ENCODE assay signal across 8 cellular contexts in the genomic region with DNA sequence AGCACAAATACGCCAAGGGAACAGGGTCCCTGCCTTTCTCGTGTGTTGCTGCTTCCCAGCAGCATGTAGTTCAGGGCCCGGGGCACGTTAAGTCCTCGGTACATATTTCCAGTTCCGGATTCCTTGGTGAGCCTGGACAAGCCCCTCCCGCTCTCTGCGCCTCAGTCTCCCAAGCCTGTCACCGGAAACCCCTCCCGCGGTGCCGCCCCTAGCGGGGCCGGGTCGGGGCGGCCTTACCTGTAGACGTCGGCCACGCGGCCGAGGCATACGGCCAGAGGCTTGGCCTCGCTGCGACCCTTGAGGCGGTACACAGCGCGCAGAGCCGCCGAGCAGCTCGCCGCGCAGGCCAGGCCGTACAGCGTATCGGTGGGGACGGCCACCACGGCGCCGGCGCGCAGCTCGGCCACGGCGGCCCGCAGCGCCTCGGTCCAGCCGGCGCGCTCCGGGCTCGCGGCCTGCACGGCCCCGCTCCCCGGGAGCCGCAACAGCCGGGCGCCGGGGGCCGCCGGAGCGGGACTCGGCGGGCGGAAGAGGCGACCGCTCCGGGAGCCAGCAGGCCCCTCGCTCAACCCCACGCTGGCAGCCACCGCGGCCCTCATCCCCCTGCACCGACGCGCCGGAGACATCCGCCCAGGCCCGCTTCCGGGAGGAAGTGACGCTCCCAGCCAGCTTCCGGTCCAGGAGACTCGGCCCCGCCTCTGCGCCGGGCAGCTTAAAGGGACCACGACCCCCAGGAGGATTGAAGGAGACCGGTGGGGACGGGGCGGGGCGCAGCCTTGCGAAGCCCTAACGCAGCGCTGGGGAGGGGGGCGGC. TPM values are rescaled to one million over a fixed set of nuclear protein-coding genes. Genes with fewer than 3 reads are reported as not detected.
DNase-seq lines count a peak whose midpoint lies in the region; ATAC-seq and TF ChIP-seq lines count a peak whose summit lies in the region.

Gene C1orf122, plus strand, starts transcription at position 236 of the 814 bp plus-strand sequence. CDS start 615 bp downstream, outside the sequence.
A gene with protein sequence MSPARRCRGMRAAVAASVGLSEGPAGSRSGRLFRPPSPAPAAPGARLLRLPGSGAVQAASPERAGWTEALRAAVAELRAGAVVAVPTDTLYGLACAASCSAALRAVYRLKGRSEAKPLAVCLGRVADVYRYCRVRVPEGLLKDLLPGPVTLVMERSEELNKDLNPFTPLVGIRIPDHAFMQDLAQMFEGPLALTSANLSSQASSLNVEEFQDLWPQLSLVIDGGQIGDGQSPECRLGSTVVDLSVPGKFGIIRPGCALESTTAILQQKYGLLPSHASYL (minus strand): TSS at position 654 of the 814 bp plus-strand sequence. CDS start 28 bp downstream, at position 626.

- H3K27me3 Mint-ChIP-seq in activated naive CD8-positive, alpha-beta T cell, result no peaks in the 10 kb centered on the region

- peak within 1 kb of the TSS; percentile 90 for H3K27ac ChIP-seq in temporal lobe (ENCODE audit: low read depth, low read length)

- no peaks in the 10 kb centered on the region for H3K9me3 Mint-ChIP-seq in activated naive CD8-positive, alpha-beta T cell (ENCODE audit: low read depth)

- DNase-seq in GM04504 (ENCODE audit: low read depth) (peak; percentile 82), NCI-H1092 treated with DMSO at 0.1 percent for 48 hours (lab: John Stamatoyannopoulos, UW) (peak; percentile 93), SKM-1 treated with dmso at 0.1 percent for 144 hours (lab: John Stamatoyannopoulos, UW; ENCODE audit: unreplicated experiment) (peak; percentile 86), glomerular visceral epithelial cell (ENCODE audit: extremely low spot score) (peak; percentile 91), omental fat pad (ENCODE audit: low spot score) (peak; percentile 83)

- ATAC-seq in HG02571 (IDR thresholded peaks at IDR 0.05; ENCODE audit: unreplicated experiment), result peak; percentile 87
- peak; percentile 95 for ATAC-seq in omental fat pad (ENCODE audit: low FRiP score)

- H3K27ac Mint-ChIP-seq in activated naive CD8-positive, alpha-beta T cell, result peak within 1 kb of the TSS; percentile 89

- no peak for TF ChIP-seq CTCF in omental fat pad (IDR thresholded peaks at IDR 0.05)

- H3K36me3 Mint-ChIP-seq in activated naive CD8-positive, alpha-beta T cell, result peaks cover 6% of the 10 kb centered on the region

- H3K4me1 Mint-ChIP-seq in activated naive CD8-positive, alpha-beta T cell (ENCODE audit: low read depth), result peaks cover 40% of the 10 kb centered on the region

- peak within 1 kb of the TSS; percentile 93 for H3K4me3 Mint-ChIP-seq in activated naive CD8-positive, alpha-beta T cell

RNA-seq across cellular contexts. Expression of gene C1orf122, which starts in this region (rescaled TPM):
- 10 to 100 TPM; 53.6 to 86.9 (median 71.2) TPM for total RNA-seq in omental fat pad
- total RNA-seq in temporal lobe, result 12.5 TPM

RNA-seq across cellular contexts. Expression of the second gene that starts in this region (rescaled TPM):
- total RNA-seq in omental fat pad (10 to 100 TPM; 14.7 to 28.6 (median 16.0) TPM), temporal lobe (8.1 TPM)

Comparison
In these comparisons a context has a peak if more than half of its experiments do, and no peak if none do; other contexts are left out.
1. Peak in every context shown above with its lines: DNase-seq, ATAC-seq and H3K27ac ChIP-seq.